In the genomic region with DNA sequence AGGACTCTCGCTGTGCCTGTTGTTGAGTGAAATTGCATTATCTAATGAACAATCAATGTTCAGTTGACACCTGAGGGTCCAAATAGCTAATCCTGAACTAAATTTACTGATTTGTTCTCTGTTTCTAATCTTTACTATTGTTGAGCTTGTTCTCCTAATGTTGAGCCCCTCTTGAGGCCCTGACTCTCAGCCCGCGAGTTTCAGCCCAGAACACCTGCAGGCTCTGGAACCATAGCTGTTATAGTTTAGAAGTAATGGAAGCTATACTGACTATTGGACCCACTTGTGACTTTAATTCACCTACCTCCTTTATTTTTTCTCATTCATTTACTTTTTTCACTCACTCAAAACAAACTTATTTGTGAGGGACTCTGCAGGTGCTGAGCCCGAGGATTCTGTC, we compare ENCODE assay signal across 12 cellular contexts. TPM values are rescaled to one million over a fixed set of nuclear protein-coding genes. Genes with fewer than 3 reads are reported as not detected.
"Had no signal": no experiment of that assay in that cellular context is flagged by ENCODE, and none has a peak within 500 bp of the region (broad histone marks: within the 10 kb centered on the region; RNA-seq: fewer than 3 reads in every experiment).

No MANE protein-coding gene starts in this region.

- ATAC-seq: HCT116, HepG2 had no signal

- H3K9ac ChIP-seq: GM23248 had no signal

- H3K27ac ChIP-seq: GM23248, HL-60 had no signal

- H3K4me3 Mint-ChIP-seq: HFFc6, IgD-negative memory B cell had no signal

- DNase-seq: GM23248, GOT3, H7, HFFc6, KBM-7 had no signal

- H3K27ac Mint-ChIP-seq: HFFc6, IgD-negative memory B cell had no signal

- H2AFZ ChIP-seq: GM23248 had no signal

- H3K36me3 ChIP-seq: HAP-1 had no signal

- H3K4me1 ChIP-seq: HAP-1 had no signal

- H3K4me3 ChIP-seq: GM23248, HAP-1 had no signal

RNA-seq across cellular contexts. Expression of a gene that starts 20.6 kb away (rescaled TPM):
- total RNA-seq: GM23248, H4, HepG2, HFFc6, HT1080 had no signal
